35 cellular contexts compared by ENCODE assay signal in the genomic region with DNA sequence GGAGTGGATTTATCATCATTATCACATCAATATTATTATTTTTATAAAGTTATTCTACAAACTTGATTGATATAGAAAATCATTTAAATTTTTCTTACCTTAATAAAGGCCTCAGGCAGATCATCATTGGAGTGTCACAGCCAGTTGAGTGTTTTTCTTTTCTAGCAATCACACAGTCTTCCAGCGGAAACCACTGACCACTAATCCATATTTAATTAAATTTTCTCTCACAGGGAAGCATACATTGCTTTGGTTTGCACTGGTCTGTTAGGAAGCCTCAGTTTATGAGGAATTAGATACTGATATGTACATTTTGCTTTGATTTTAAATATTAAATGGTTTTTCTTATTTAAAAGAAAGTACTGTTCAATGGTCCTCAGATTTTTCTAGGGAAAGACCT. TPM values are rescaled to one million over a fixed set of nuclear protein-coding genes. Genes with fewer than 3 reads are reported as not detected.
"Had no signal": no experiment of that assay in that cellular context is flagged by ENCODE, and none has a peak within 500 bp of the region (broad histone marks: within the 10 kb centered on the region; RNA-seq: fewer than 3 reads in every experiment).

No MANE protein-coding gene starts in this region.

- ATAC-seq: heart right ventricle; left cardiac atrium; left lung; naive thymus-derived CD4-positive, alpha-beta T cell; psoas muscle; right cardiac atrium; stimulated activated effector memory CD8-positive, alpha-beta T cell treated with anti-CD3 and anti-CD28 coated beads, Interleukin-12 subunit alpha, Interleukin-12 subunit beta, amount 100 ng/mL, for 72 hours; stimulated activated naive CD8-positive, alpha-beta T cell treated with anti-CD3 and anti-CD28 coated beads, Interleukin-15, Interleukin-2, amounts not matched to agents 100 U/mL and 50 U/mL, for 24 hours had no signal

- H3K4me3 Mint-ChIP-seq: naive thymus-derived CD4-positive, alpha-beta T cell; nephron; stimulated activated effector memory CD8-positive, alpha-beta T cell treated with anti-CD3 and anti-CD28 coated beads, Interleukin-12 subunit alpha, Interleukin-12 subunit beta, amount 100 ng/mL, for 72 hours had no signal

- H3K36me3 Mint-ChIP-seq: naive thymus-derived CD4-positive, alpha-beta T cell; stimulated activated effector memory CD8-positive, alpha-beta T cell treated with anti-CD3 and anti-CD28 coated beads, Interleukin-12 subunit alpha, Interleukin-12 subunit beta, amount 100 ng/mL, for 72 hours had no signal

- DNase-seq: dermis blood vessel endothelial cell; effector memory CD4-positive, alpha-beta T cell; foreskin melanocyte; glutamatergic neuron; heart right ventricle; hippocampal formation; left cardiac atrium; left lung; mesenchymal stem cell; midbrain; naive thymus-derived CD4-positive, alpha-beta T cell; occipital lobe; ovary; posterior cingulate gyrus; psoas muscle; right cardiac atrium; sigmoid colon; stimulated activated CD4-positive, alpha-beta T cell treated with anti-CD3 and anti-CD28 coated beads, Interleukin-2, amount 100 ng/mL, for 24 hours; stimulated activated CD4-positive, alpha-beta T cell treated with anti-CD3 and anti-CD28 coated beads, Interleukin-4, amount 100 ng/mL, for 24 hours; stimulated activated naive CD8-positive, alpha-beta T cell treated with anti-CD3 and anti-CD28 coated beads, Interleukin-15, Interleukin-2, amounts not matched to agents 100 U/mL and 50 U/mL, for 24 hours; upper lobe of left lung had no signal

- H3K4me1 Mint-ChIP-seq: nephron; stimulated activated effector memory CD8-positive, alpha-beta T cell treated with anti-CD3 and anti-CD28 coated beads, Interleukin-12 subunit alpha, Interleukin-12 subunit beta, amount 100 ng/mL, for 72 hours had no signal

- H3K27ac Mint-ChIP-seq: naive thymus-derived CD4-positive, alpha-beta T cell; nephron; stimulated activated effector memory CD8-positive, alpha-beta T cell treated with anti-CD3 and anti-CD28 coated beads, Interleukin-12 subunit alpha, Interleukin-12 subunit beta, amount 100 ng/mL, for 72 hours had no signal

- H3K9me3 Mint-ChIP-seq: naive thymus-derived CD4-positive, alpha-beta T cell; nephron; stimulated activated effector memory CD8-positive, alpha-beta T cell treated with anti-CD3 and anti-CD28 coated beads, Interleukin-12 subunit alpha, Interleukin-12 subunit beta, amount 100 ng/mL, for 72 hours had no signal

RNA-seq across cellular contexts. Expression of gene SPZ1, which starts 6.7 kb away (rescaled TPM):
- total RNA-seq: dermis blood vessel endothelial cell; endothelial cell of umbilical vein; epithelial cell of proximal tubule; esophagus muscularis mucosa; fibroblast of lung; heart right ventricle; kidney epithelial cell; left cardiac atrium; left lung; lower leg skin; lung microvascular endothelial cell; mucosa of gallbladder; naive thymus-derived CD4-positive, alpha-beta T cell; occipital lobe; ovary; psoas muscle; renal cortical epithelial cell; right cardiac atrium; sigmoid colon; skeletal muscle tissue; thoracic aorta; tibial nerve; upper lobe of left lung had no signal
- polyA plus RNA-seq: endothelial cell of umbilical vein; fibroblast of lung; heart right ventricle; naive thymus-derived CD4-positive, alpha-beta T cell; ovary; psoas muscle; right cardiac atrium; sigmoid colon had no signal
